8 cellular contexts compared by ENCODE assay signal in the genomic region with DNA sequence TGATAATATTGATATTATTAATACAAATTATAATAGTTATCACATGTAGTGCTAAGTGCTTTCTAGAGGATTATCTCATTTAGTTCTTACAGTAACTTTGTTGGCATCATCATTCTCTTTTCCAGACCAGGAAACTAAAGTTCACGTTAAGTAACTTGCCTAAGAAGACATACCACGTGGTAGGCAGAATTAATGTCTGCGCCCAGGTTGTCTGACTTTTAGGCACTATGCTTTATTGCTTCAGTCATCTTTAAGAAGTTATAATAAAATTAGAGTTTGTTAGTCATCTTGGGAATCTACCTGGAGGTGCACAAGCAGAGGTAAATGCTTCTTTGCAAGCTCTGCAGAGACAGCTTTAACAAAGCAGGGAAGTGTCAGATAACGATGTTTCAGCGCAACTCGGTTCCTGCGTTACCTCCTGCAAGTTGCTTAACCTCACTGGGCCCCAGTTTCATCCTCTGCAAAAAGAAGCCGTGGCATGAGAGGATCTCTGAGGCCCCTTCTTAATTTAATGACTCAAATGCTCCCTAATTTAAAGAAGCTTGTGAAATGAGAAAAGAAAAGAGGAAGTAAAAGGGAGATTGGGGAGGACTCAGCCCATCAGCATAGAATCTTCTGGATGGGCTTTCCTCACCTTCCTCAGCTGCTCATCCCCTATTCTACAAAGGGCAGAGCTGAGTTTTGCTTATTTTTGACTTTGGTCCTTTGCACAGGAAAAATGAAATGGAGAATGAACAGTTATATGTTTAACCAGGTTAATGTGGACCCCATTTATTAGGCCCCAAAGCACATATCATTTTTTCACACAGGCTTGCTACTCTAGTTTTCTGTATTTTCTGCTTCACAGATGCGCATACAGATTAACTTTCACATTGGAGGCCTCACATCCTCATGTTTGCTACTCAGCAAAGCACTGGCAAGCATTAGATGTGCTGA. TPM values are rescaled to one million over a fixed set of nuclear protein-coding genes. Genes with fewer than 3 reads are reported as not detected.
DNase-seq lines count a peak whose midpoint lies in the region; ATAC-seq and TF ChIP-seq lines count a peak whose summit lies in the region.

No MANE protein-coding gene starts in this region.

- intact Hi-C loops in vagina (cut with DNase I) = no loop called here
- intact Hi-C loops in adrenal gland (cut with DNase I) = no loop called here

- H3K27ac ChIP-seq in MM.1S (ENCODE audit: low read length) (peak overlapping the region; percentile 90), vagina (peak overlapping the region; percentile 62), adrenal gland (no peak overlapping the region)

- peak overlapping the region; percentile 88; the same call in 1 of the 2 replicates for H3K9ac ChIP-seq in MM.1S (ENCODE audit: low read length)

- peaks cover 76% of the 10 kb centered on the region for H3K4me1 Mint-ChIP-seq in central memory CD8-positive, alpha-beta T cell

- H3K27me3 Mint-ChIP-seq in central memory CD8-positive, alpha-beta T cell = no peaks in the 10 kb centered on the region

- no peaks in the 10 kb centered on the region; the same call in 1 of the 2 replicates for H3K36me3 ChIP-seq in MM.1S (replicated peaks; ENCODE audit: insufficient read depth, low read length)
- H3K36me3 ChIP-seq in vagina = no peaks in the 10 kb centered on the region
- no peaks in the 10 kb centered on the region for H3K36me3 ChIP-seq in adrenal gland (replicated peaks in 1 of 2)

- peak; percentile 32 for ATAC-seq in GM21526 (IDR thresholded peaks at IDR 0.05; ENCODE audit: low FRiP score, unreplicated experiment)
- ATAC-seq in central memory CD8-positive, alpha-beta T cell (replicated peaks; ENCODE audit: extremely low read depth, poor library complexity, severe bottlenecking) = no peak

- peaks cover 94% of the 10 kb centered on the region for H3F3A ChIP-seq in MM.1S (ENCODE audit: insufficient read depth, low read length)

- H3K4me3 Mint-ChIP-seq in central memory CD8-positive, alpha-beta T cell = peak overlapping the region; percentile 99

- H4K20me1 ChIP-seq in MM.1S (ENCODE audit: insufficient read depth, low read length) = no peaks in the 10 kb centered on the region

- H3K4me1 ChIP-seq in MM.1S (ENCODE audit: low read length) = peaks cover 74% of the 10 kb centered on the region
- peaks cover 57% of the 10 kb centered on the region for H3K4me1 ChIP-seq in vagina
- peaks cover 0 to 37% of the 10 kb centered on the region in 2 donors for H3K4me1 ChIP-seq in adrenal gland (replicated peaks in 1 of 2)

- peaks cover 100% of the 10 kb centered on the region for H3K79me2 ChIP-seq in MM.1S (ENCODE audit: low read length)

- WGBS in adrenal gland, 4 donors = 67 to 76% (median 75%) methylated on average over 9 of the region's 9 CpGs

- peaks cover 72% of the 10 kb centered on the region for H3K36me3 Mint-ChIP-seq in central memory CD8-positive, alpha-beta T cell (ENCODE audit: insufficient read depth)

- TF ChIP-seq CTCF in GM12864 (IDR thresholded peaks at IDR 0.05; ENCODE audit: low read depth, low read length, missing control alignments) = no peak
- no peak for TF ChIP-seq CTCF in MM.1S (IDR thresholded peaks at IDR 0.05; ENCODE audit: low read length)
- TF ChIP-seq CTCF in vagina (IDR thresholded peaks at IDR 0.05) = no peak
- TF ChIP-seq CTCF in adrenal gland (IDR thresholded peaks at IDR 0.05) = no peak

- no peaks in the 10 kb centered on the region for H3K9me3 Mint-ChIP-seq in central memory CD8-positive, alpha-beta T cell

- H3K9me3 ChIP-seq in MM.1S (replicated peaks; ENCODE audit: insufficient read depth, low read length) = no peaks in the 10 kb centered on the region
- H3K9me3 ChIP-seq in vagina = no peaks in the 10 kb centered on the region
- no peaks in the 10 kb centered on the region for H3K9me3 ChIP-seq in adrenal gland (replicated peaks in 1 of 3)

- no peak overlapping the region for H2AFZ ChIP-seq in MM.1S (ENCODE audit: low read length)

- H3K4me3 ChIP-seq in GM12864 (ENCODE audit: low read depth, low read length) (peak overlapping the region; percentile 25; the same call in 1 of the 2 replicates), MM.1S (ENCODE audit: low read length) (peak overlapping the region; percentile 75), vagina (no peak overlapping the region), adrenal gland (no peak overlapping the region)

- TF ChIP-seq POLR2A in vagina (IDR thresholded peaks at IDR 0.05) (no peak), adrenal gland (IDR thresholded peaks at IDR 0.05) (no peak)

- DNase-seq in GM12864 (ENCODE audit: low read depth) = peak; percentile 72
- peak; percentile 55 for DNase-seq in MM.1S
- no peak for DNase-seq in central memory CD8-positive, alpha-beta T cell (ENCODE audit: low spot score in 2 of 2)
- no peak for DNase-seq in vagina (ENCODE audit: extremely low spot score in 2 of 2)
- no peak for DNase-seq in NCI-H187 treated with DMSO at 0.1 percent for 48 hours (lab: John Stamatoyannopoulos, UW)
- no peak for DNase-seq in NCI-H2196 (lab: John Stamatoyannopoulos, UW; ENCODE audit: unreplicated experiment)
- no peak for DNase-seq in adrenal gland

- H3K9me2 ChIP-seq in MM.1S (replicated peaks; ENCODE audit: insufficient read depth, low read length) = no peaks in the 10 kb centered on the region

- peak overlapping the region; percentile 100 for H3K27ac Mint-ChIP-seq in central memory CD8-positive, alpha-beta T cell (ENCODE audit: low read depth)

- H3K4me2 ChIP-seq in MM.1S (ENCODE audit: low read depth, low read length) = peak overlapping the region; percentile 95

- H3K27me3 ChIP-seq in MM.1S (replicated peaks; ENCODE audit: insufficient read depth, low read length) (no peaks in the 10 kb centered on the region), vagina (no peaks in the 10 kb centered on the region), adrenal gland (no peaks in the 10 kb centered on the region)

RNA-seq across cellular contexts. Expression of a gene that starts 5.3 kb away (rescaled TPM):
- total RNA-seq in vagina = 153 TPM
- total RNA-seq in adrenal gland = 100 to 1,000 TPM in 5 of 8 donors, 10 to 100 TPM in 3; 72.7 to 196 (median 109) TPM
- polyA plus RNA-seq in adrenal gland = 100 to 1,000 TPM; 157 to 190 (median 165) TPM

RNA-seq across cellular contexts. Expression of a gene that starts 16.7 kb away (rescaled TPM):
- not detected for total RNA-seq in vagina
- 1 to 10 TPM in 1 of 8 donors, not detected in 7; 5.9 TPM for total RNA-seq in adrenal gland
- 1 to 10 TPM in 1 of 3 donors, under 1 TPM in 1, not detected in 1; 0.48 to 1.9 TPM for polyA plus RNA-seq in adrenal gland

RNA-seq across cellular contexts. Expression of a gene that starts 17.8 kb away (rescaled TPM):
- total RNA-seq in vagina = 2.2 TPM
- total RNA-seq in adrenal gland = 1 to 10 TPM in 4 of 8 donors, under 1 TPM in 2, not detected in 2; 0.18 to 2.3 (median 1.1) TPM
- polyA plus RNA-seq in adrenal gland = 1 to 10 TPM in 2 of 3 donors, under 1 TPM in 1; 0.34 to 3.0 (median 1.2) TPM

Comparison
In these comparisons a context has a peak if more than half of its experiments do, and no peak if none do; other contexts are left out.
1. DNase-seq: peak in GM12864 (single experiment) and MM.1S (single experiment); none in central memory CD8-positive, alpha-beta T cell (0 of 2), vagina (0 of 2), NCI-H187 treated with DMSO at 0.1 percent for 48 hours (single experiment), NCI-H2196 (single experiment) and adrenal gland (0 of 7).
2. H3K4me3 ChIP-seq: peak in GM12864 (single experiment) and MM.1S (single experiment); none in vagina (0 of 2) and adrenal gland (0 of 4).
3. H3K27ac ChIP-seq: peak in MM.1S (single experiment) and vagina (single experiment); none in adrenal gland (0 of 5).